1 cellular context compared by ENCODE assay signal in the genomic region with DNA sequence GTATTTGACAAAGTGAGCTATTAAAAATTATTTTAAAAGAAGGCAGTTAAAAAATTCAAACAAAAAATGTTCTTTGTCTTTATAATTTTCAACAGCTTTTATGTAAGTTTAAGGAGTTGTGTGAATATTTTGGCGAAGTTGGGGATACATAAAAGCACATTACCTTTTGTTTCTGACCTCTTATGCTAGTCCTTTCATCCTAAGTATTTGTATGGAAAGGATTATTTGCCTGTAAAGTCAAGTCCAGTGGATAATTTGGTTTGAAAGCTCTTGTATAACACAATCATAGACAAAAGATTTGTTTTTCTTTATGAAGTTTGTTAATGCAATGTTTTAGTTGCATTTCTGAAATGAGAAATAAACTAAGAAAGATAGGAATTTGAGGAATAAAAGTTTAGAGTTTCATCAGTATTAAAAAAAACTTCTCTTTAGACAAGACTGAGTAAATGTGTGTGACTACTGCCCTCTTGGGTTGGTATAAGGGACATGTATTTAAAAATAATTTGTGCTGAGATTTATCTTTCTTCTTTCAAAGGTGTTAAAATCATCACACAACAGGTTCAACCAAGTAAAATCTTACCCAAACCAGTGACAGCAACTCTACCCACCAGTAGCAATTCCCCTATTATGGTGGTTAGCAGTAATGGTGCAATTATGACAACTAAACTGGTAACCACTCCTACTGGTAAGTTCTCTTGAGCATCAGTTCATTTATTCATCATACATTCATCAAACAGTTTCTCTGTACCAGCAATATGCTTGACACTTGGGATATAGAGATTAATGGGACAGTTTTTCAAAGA.
TF ChIP-seq lines count a peak whose summit lies in the region.

No MANE protein-coding gene starts in this region.

TF ChIP-seq in GM23338, 12 proteins besides CTCF, POLR2A, EP300 and RAD21 (continued from another document):
- TF ChIP-seq ZNF462 (CRISPR knock-in tag; IDR thresholded peaks at IDR 0.05) (no peak), REST (IDR thresholded peaks at IDR 0.05; ENCODE audit: unreplicated experiment) (no peak), EZH2phosphoT487 (IDR thresholded peaks at IDR 0.05; ENCODE audit: unreplicated experiment) (no peak), NANOG (IDR thresholded peaks at IDR 0.05; ENCODE audit: borderline replicate concordance) (no peak), JUNB (IDR thresholded peaks at IDR 0.05; ENCODE audit: unreplicated experiment) (no peak), STAT1 (IDR thresholded peaks at IDR 0.05; ENCODE audit: unreplicated experiment) (no peak), POLR2AphosphoS5 (IDR thresholded peaks at IDR 0.05; ENCODE audit: low read depth) (no peak), ZNF331 (CRISPR knock-in tag; IDR thresholded peaks at IDR 0.05; ENCODE audit: low read depth) (no peak), CREB1 (CRISPR knock-in tag; IDR thresholded peaks at IDR 0.05; ENCODE audit: low read depth) (no peak)
